Comparison of ENCODE assay signal across 17 cellular contexts in the genomic region with DNA sequence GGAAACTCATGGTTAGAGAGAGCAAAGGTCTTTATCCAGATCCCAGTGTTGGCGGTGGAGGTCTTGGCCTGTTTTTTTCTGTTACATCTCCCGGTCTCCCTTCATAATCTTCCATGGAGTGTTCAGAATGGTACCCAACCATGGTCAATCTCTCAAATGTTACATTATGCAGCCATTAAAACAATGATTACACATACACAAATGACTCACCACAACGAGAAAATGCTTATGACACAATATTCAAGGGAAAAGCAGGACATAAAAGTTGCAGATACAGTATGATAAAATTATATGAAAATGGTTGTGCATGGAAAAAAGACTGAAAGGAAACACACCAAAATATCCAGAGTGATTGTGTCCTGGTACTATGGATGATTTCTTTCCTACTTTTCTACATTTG. TPM values are rescaled to one million over a fixed set of nuclear protein-coding genes. Genes with fewer than 3 reads are reported as not detected.
DNase-seq lines count a peak whose midpoint lies in the region; ATAC-seq and TF ChIP-seq lines count a peak whose summit lies in the region.
"Had no signal": no experiment of that assay in that cellular context is flagged by ENCODE, and none has a peak within 500 bp of the region (broad histone marks: within the 10 kb centered on the region; RNA-seq: fewer than 3 reads in every experiment).

No MANE protein-coding gene starts in this region.

- no peak for TF ChIP-seq CTCF in osteocyte (IDR thresholded peaks at IDR 0.05)

- H3K4me1 Mint-ChIP-seq in osteocyte (ENCODE audit: unreplicated experiment): peaks cover 5% of the 10 kb centered on the region

- no peaks in the 10 kb centered on the region for H3K27me3 Mint-ChIP-seq in osteocyte (ENCODE audit: unreplicated experiment)

- DNase-seq in NOMO-1 treated with DMSO at 0.1 percent for 48 hours (lab: John Stamatoyannopoulos, UW; ENCODE audit: unreplicated experiment) (peak; percentile 18), NOMO-1 treated with dmso at 0.1 percent for 144 hours (lab: John Stamatoyannopoulos, UW; ENCODE audit: unreplicated experiment) (no peak), RKO (ENCODE audit: low spot score) (peak; percentile 49), fibroblast of gingiva (ENCODE audit: low read depth) (peak; percentile 36), osteocyte (ENCODE audit: extremely low spot score, unreplicated experiment) (no peak), hepatic stellate cell (ENCODE audit: low spot score) (no peak), HT-29 (ENCODE audit: low spot score) (no peak)
- DNase-seq: activated CD4-positive, CD25-positive, alpha-beta regulatory T cell; activated CD8-positive, alpha-beta memory T cell treated with anti-CD3 and anti-CD28 coated beads, Interleukin-2, amount 10 ng/mL, durations not matched to agents 7 days and 5 days; activated naive CD8-positive, alpha-beta T cell treated with anti-CD3 and anti-CD28 coated beads, Interleukin-2, amount 10 ng/mL, durations not matched to agents 7 days and 5 days; CD4-positive, alpha-beta T cell; cerebellar nuclear complex; NCI-H69; retina; SW 1271 had no signal

- H3K4me3 Mint-ChIP-seq in osteocyte (ENCODE audit: unreplicated experiment): peak overlapping the region; percentile 55

- H3K27ac Mint-ChIP-seq in osteocyte (ENCODE audit: unreplicated experiment): no peak overlapping the region
- H3K27ac Mint-ChIP-seq: activated CD8-positive, alpha-beta memory T cell treated with anti-CD3 and anti-CD28 coated beads, Interleukin-2, amount 10 ng/mL, durations not matched to agents 7 days and 5 days; activated naive CD8-positive, alpha-beta T cell treated with anti-CD3 and anti-CD28 coated beads, Interleukin-2, amount 10 ng/mL, durations not matched to agents 7 days and 5 days; CD4-positive, alpha-beta T cell had no signal

- ATAC-seq in HG03571 (IDR thresholded peaks at IDR 0.05; ENCODE audit: unreplicated experiment): no peak
- ATAC-seq: GM12878 had no signal

- H3K9me3 Mint-ChIP-seq in osteocyte (ENCODE audit: unreplicated experiment): no peaks in the 10 kb centered on the region
- H3K9me3 Mint-ChIP-seq: activated naive CD8-positive, alpha-beta T cell treated with anti-CD3 and anti-CD28 coated beads, Interleukin-2, amount 10 ng/mL, durations not matched to agents 7 days and 5 days; CD4-positive, alpha-beta T cell had no signal

- no peaks in the 10 kb centered on the region for H3K36me3 Mint-ChIP-seq in osteocyte (ENCODE audit: unreplicated experiment)
- H3K36me3 Mint-ChIP-seq: activated CD8-positive, alpha-beta memory T cell treated with anti-CD3 and anti-CD28 coated beads, Interleukin-2, amount 10 ng/mL, durations not matched to agents 7 days and 5 days; activated naive CD8-positive, alpha-beta T cell treated with anti-CD3 and anti-CD28 coated beads, Interleukin-2, amount 10 ng/mL, durations not matched to agents 7 days and 5 days had no signal

RNA-seq across cellular contexts. Expression of a gene that starts 17.8 kb away (rescaled TPM):
- 175 and 176 TPM in 2 replicates for total RNA-seq in osteocyte
- total RNA-seq in HT-29 (2014; rRNA removed; shearing (Covaris generic)): 127 and 152 TPM in 2 replicates

Comparison
In these comparisons a context has a peak if more than half of its experiments do, and no peak if none do; other contexts are left out.
1. DNase-seq: peak in NOMO-1 treated with DMSO at 0.1 percent for 48 hours (single experiment), RKO (single experiment) and fibroblast of gingiva (single experiment); none in NOMO-1 treated with dmso at 0.1 percent for 144 hours (single experiment), osteocyte (single experiment), hepatic stellate cell (single experiment) and HT-29 (single experiment).